In genomic region chr5:134247825-134248224, GRCh38 we compare ENCODE assay signal across 18 cellular contexts. TPM values are rescaled to one million over a fixed set of nuclear protein-coding genes. Genes with fewer than 3 reads are reported as not detected.
DNase-seq lines count a peak whose midpoint lies in the region; ATAC-seq and TF ChIP-seq lines count a peak whose summit lies in the region.
"Had no signal": no experiment of that assay in that cellular context is flagged by ENCODE, and none has a peak within 500 bp of the region (broad histone marks: within the 10 kb centered on the region; RNA-seq: fewer than 3 reads in every experiment).

No MANE protein-coding gene starts in this region.

- DNase-seq in ELR (ENCODE audit: low read depth) (peak; percentile 22), M059J (ENCODE audit: low read depth) (peak; percentile 31), ecto neural progenitor cell (ENCODE audit: low spot score) (peak; percentile 51), osteoblast (ENCODE audit: insufficient read length, low spot score, missing footprints) (no peak), DMS114 treated with DMSO at 0.1 percent for 48 hours (lab: John Stamatoyannopoulos, UW; ENCODE audit: unreplicated experiment) (no peak), spleen (no peak)
- DNase-seq: DMS79 treated with DMSO at 0.1 percent for 48 hours; Karpas-422; NCI-H1436 treated with DMSO at 0.1 percent for 48 hours; NCI-H345; occipital lobe; stimulated activated naive CD8-positive, alpha-beta T cell treated with anti-CD3 and anti-CD28 coated beads, Interleukin-15, amount 100 ng/mL, for 72 hours had no signal

- WGBS in spleen, 5 donors, result 66 to 86% (median 80%) methylated on average over 3 of the region's 3 CpGs

- no peaks in the 10 kb centered on the region for H4K20me1 ChIP-seq in osteoblast (ENCODE audit: insufficient read depth, low read length)

- intact Hi-C loops in spleen (cut with DNase I; ENCODE audit: low total_unique reads), result no loop called here

- H3K79me2 ChIP-seq in osteoblast (ENCODE audit: insufficient read depth, low read length), result no peaks in the 10 kb centered on the region

- H3K4me3 ChIP-seq in osteoblast (ENCODE audit: insufficient read depth, low read length), result no peak overlapping the region
- H3K4me3 ChIP-seq in spleen, result no peak overlapping the region
- H3K4me3 ChIP-seq: ascending aorta, esophagus muscularis mucosa, SK-N-MC, vagina had no signal

- H3K4me1 ChIP-seq in osteoblast (ENCODE audit: insufficient read depth, low read length) (peaks cover 41% of the 10 kb centered on the region), spleen (peaks cover 0 to 11% (median 0%) of the 10 kb centered on the region in 6 donors)
- H3K4me1 ChIP-seq: ascending aorta had no signal

- TF ChIP-seq CTCF in osteoblast (IDR thresholded peaks at IDR 0.05; ENCODE audit: extremely low read depth, low read depth, low read length) (no peak), spleen (IDR thresholded peaks at IDR 0.05 in 8 of 11, conservative IDR thresholded peaks at IDR 0.05 in 3 of 11) (no peak)

- no peak for TF ChIP-seq POLR2A in spleen (IDR thresholded peaks at IDR 0.05)

- H3K36me3 ChIP-seq in osteoblast (ENCODE audit: insufficient read depth, low read length), result no peaks in the 10 kb centered on the region
- no peaks in the 10 kb centered on the region for H3K36me3 ChIP-seq in spleen
- H3K36me3 ChIP-seq: ascending aorta, esophagus muscularis mucosa, vagina had no signal

- H3K27me3 ChIP-seq in osteoblast (ENCODE audit: insufficient read depth, low read length) (no peaks in the 10 kb centered on the region), spleen (replicated peaks in 1 of 7) (no peaks in the 10 kb centered on the region)
- H3K27me3 ChIP-seq: ascending aorta, esophagus muscularis mucosa, vagina had no signal

- no peak overlapping the region for H2AFZ ChIP-seq in osteoblast (ENCODE audit: low read length)

- H3K27ac ChIP-seq in osteoblast (ENCODE audit: low read depth, low read length) (peak overlapping the region; percentile 36), spleen (no peak overlapping the region)
- H3K27ac ChIP-seq: ascending aorta, esophagus muscularis mucosa, HL-60, SK-N-MC, vagina had no signal

- H3K4me2 ChIP-seq in osteoblast (ENCODE audit: insufficient read depth, low read length), result peak overlapping the region; percentile 58

- no peaks in the 10 kb centered on the region for H3K9me3 ChIP-seq in osteoblast (ENCODE audit: low read depth, low read length)
- H3K9me3 ChIP-seq in spleen, result no peaks in the 10 kb centered on the region
- H3K9me3 ChIP-seq: ascending aorta, esophagus muscularis mucosa, vagina had no signal

- ATAC-seq in GM19035 (IDR thresholded peaks at IDR 0.05; ENCODE audit: unreplicated experiment), result no peak
- ATAC-seq: stimulated activated naive CD8-positive, alpha-beta T cell treated with anti-CD3 and anti-CD28 coated beads, Interleukin-15, amount 100 ng/mL, for 72 hours had no signal

RNA-seq across cellular contexts. Expression of gene PPP2CA, which starts 22.0 kb away (rescaled TPM):
- 233 and 257 TPM in 2 replicates for total RNA-seq in M059J (2014; rRNA removed; shearing (Covaris generic))
- total RNA-seq in osteoblast (44.2 and 55.4 TPM in 2 replicates), spleen (100 to 1,000 TPM in 6 of 7 donors, 10 to 100 TPM in 1; 94.3 to 175 (median 107) TPM)
- 10 to 100 TPM; 23.5 to 35.5 (median 33.6) TPM for polyA plus RNA-seq in spleen

Comparison
In these comparisons a context has a peak if more than half of its experiments do, and no peak if none do; other contexts are left out.
1. DNase-seq: peak in ELR (single experiment), M059J (single experiment) and ecto neural progenitor cell (single experiment); none in osteoblast (single experiment), DMS114 treated with DMSO at 0.1 percent for 48 hours (single experiment) and spleen (single experiment).